ENCODE assay signal across 1 cellular context in the genomic region with DNA sequence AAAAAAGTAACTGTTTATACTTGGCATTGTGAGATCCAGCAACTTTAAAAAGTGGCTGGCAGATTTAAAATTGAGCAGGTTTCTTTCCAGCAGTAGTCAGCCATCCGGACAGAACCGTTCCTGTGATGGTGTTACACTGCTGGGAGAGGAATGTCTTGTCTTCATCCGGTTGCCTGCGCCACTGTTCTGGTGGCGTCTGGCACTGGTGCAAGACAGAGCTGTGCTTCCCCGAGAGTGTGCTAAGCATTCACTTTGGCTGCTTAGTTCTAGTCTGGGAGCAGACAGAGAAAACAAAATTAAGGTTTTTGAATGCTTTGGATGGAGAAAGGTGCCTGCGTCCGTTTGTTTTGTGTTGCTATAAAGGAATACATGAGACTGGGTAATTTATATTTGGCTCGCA.
TF ChIP-seq lines count a peak whose summit lies in the region.

No MANE protein-coding gene starts in this region.

TF ChIP-seq in WTC11, 78 proteins besides CTCF, POLR2A, EP300 and RAD21 (continued from another document):
- TF ChIP-seq, protein P1, sequence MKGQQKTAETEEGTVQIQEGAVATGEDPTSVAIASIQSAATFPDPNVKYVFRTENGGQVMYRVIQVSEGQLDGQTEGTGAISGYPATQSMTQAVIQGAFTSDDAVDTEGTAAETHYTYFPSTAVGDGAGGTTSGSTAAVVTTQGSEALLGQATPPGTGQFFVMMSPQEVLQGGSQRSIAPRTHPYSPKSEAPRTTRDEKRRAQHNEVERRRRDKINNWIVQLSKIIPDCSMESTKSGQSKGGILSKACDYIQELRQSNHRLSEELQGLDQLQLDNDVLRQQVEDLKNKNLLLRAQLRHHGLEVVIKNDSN (CRISPR knock-in tag; IDR thresholded peaks at IDR 0.05) = no peak
